ENCODE assay signal across 8 cellular contexts in the genomic region with DNA sequence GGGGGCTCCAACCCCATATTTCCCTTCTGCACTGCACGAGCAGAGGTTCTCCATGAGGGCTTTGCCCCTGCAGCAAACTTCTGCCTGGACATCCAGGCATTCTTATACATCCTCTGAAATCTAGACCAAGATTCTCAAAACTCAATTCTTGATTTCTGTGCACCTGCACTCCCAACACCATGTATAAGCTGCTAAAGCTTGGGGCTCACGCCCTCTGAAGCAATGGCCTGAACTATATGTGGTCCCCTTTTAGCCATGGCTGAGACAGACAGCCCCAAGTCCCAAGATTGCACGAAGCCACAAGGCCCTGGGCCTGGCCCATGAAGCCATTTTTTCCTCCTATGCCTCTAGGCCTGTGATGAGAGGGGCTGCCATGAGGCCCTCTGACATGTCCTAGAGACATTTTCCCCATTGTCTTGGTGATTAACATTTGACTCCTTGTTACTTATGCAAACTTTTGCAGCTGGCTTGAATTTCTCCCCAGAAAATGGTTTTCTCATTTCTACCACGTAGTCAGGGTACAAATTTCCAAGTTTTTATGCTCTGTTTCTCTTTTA.
"Had no signal": no experiment of that assay in that cellular context is flagged by ENCODE, and none has a peak within 500 bp of the region (broad histone marks: within the 10 kb centered on the region; RNA-seq: fewer than 3 reads in every experiment).

No MANE protein-coding gene starts in this region.

- H3K9ac ChIP-seq: GM23248 had no signal

- ATAC-seq: HCT116, K562 had no signal

- DNase-seq: GM23248, GOT3, H7, IMR-90, KG1 had no signal

- H3K4me3 ChIP-seq: GM23248, HAP-1, K562 had no signal

- H3K36me3 ChIP-seq: HAP-1 had no signal

- H3K27ac ChIP-seq: GM23248 had no signal

- H3K4me1 ChIP-seq: HAP-1 had no signal
